Comparison of ENCODE assay signal across 8 cellular contexts in genomic region chr5:171494452-171495121, GRCh38.
DNase-seq lines count a peak whose midpoint lies in the region; TF ChIP-seq lines count a peak whose summit lies in the region.

No MANE protein-coding gene starts in this region.

- peaks cover 51% of the 10 kb centered on the region for H3K4me1 Mint-ChIP-seq in nephron

- H3K9me3 Mint-ChIP-seq in nephron = no peaks in the 10 kb centered on the region

- H3K27me3 Mint-ChIP-seq in nephron (ENCODE audit: low read depth) = peaks cover 24% of the 10 kb centered on the region

- TF ChIP-seq POLR2A in erythroblast (IDR thresholded peaks at IDR 0.05; ENCODE audit: low read length) = no peak

- peak overlapping the region; percentile 83 to 99 (median 97) for H3K27ac Mint-ChIP-seq in nephron

- no peak for TF ChIP-seq CTCF in nephron (IDR thresholded peaks at IDR 0.05; ENCODE audit: unreplicated experiment in 3 of 3)

- H3K36me3 Mint-ChIP-seq in nephron (ENCODE audit: low read depth) = no peaks in the 10 kb centered on the region

- H3K4me3 Mint-ChIP-seq in nephron = peak overlapping the region in 2 of 3 experiments; percentile 10 to 57

- DNase-seq in AG20443 (ENCODE audit: low spot score) (peak; percentile 82), NCI-H460 (ENCODE audit: extremely low read depth, low read depth) (peak; percentile 24), erythroblast (lab: John Stamatoyannopoulos, UW) (peak; percentile 76 to 80), NK-92 (lab: John Stamatoyannopoulos, UW; ENCODE audit: unreplicated experiment) (no peak), DMS79 treated with DMSO at 0.1 percent for 48 hours (lab: John Stamatoyannopoulos, UW) (no peak), COLO829 (ENCODE audit: low spot score) (no peak)
- DNase-seq in activated effector memory CD4-positive, alpha-beta T cell treated with anti-CD3 and anti-CD28 coated beads, Interleukin-2, amount 50 U/mL, for 16 hours = no peak

Comparison
In these comparisons a context has a peak if more than half of its experiments do, and no peak if none do; other contexts are left out.
1. DNase-seq: peak in AG20443 (single experiment), NCI-H460 (single experiment) and erythroblast (2 of 2); none in activated effector memory CD4-positive, alpha-beta T cell treated with anti-CD3 and anti-CD28 coated beads, Interleukin-2, amount 50 U/mL, for 16 hours (single experiment), NK-92 (single experiment), DMS79 treated with DMSO at 0.1 percent for 48 hours (single experiment) and COLO829 (single experiment).